ENCODE assay signal across 1 cellular context in the genomic region with DNA sequence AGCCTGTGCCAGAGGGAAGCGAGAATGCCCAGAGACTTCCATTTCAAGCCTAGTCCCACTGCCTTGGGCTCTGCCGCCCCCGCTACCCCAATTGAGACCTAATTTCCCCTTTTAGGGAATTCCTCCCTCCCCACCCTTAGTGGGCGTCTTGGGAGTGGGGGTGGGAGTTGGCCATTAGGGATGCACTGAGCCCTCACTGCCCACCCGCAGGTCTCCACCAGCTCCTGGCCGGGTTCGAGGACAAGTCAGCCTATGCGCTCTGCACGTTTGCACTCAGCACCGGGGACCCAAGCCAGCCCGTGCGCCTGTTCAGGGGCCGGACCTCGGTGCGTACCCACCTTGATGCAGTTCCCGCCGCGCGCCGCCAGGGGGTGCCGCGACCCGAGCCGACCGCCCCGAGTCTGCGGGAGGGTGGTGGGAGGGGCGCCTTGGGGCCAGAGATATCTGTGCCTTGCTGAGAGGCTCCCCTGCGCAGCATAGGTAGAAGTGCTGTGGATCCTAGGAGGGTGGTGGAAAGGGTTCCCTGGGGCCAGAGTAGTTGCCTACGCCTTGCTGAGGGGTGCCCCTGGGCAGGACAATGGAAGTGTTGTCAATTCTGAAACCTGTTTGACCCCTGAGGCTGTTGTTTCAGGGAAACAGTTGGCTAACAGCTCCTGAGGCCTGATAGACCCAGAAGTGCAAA.
A peak's percentile ranks its signal among the peaks of the same experiment; 100 is the strongest.
TF ChIP-seq lines count a peak whose summit lies in the region.

No MANE protein-coding gene starts in this region.

TF ChIP-seq in HepG2, 621 proteins besides CTCF, POLR2A, EP300 and RAD21 (continued from another document and continues in another):
- TF ChIP-seq, protein P1, sequence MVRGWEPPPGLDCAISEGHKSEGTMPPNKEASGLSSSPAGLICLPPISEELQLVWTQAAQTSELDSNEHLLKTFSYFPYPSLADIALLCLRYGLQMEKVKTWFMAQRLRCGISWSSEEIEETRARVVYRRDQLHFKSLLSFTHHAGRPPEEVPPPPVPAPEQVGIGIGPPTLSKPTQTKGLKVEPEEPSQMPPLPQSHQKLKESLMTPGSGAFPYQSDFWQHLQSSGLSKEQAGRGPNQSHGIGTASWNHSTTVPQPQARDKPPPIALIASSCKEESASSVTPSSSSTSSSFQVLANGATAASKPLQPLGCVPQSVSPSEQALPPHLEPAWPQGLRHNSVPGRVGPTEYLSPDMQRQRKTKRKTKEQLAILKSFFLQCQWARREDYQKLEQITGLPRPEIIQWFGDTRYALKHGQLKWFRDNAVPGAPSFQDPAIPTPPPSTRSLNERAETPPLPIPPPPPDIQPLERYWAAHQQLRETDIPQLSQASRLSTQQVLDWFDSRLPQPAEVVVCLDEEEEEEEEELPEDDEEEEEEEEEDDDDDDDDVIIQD (CRISPR knock-in tag; IDR thresholded peaks at IDR 0.05; ENCODE audit: low read depth), result peak; percentile 88
- TF ChIP-seq THAP11 (CRISPR knock-in tag; IDR thresholded peaks at IDR 0.05) (peak; percentile 74), NFE2L2 (IDR thresholded peaks at IDR 0.05; ENCODE audit: low read length) (no peak; the same call in 1 of the 2 replicates), U2AF2 (IDR thresholded peaks at IDR 0.05; ENCODE audit: low read depth, low read length) (no peak), NCOA1 (CRISPR knock-in tag; IDR thresholded peaks at IDR 0.05) (no peak), ZFP36 (IDR thresholded peaks at IDR 0.05; ENCODE audit: borderline replicate concordance, low read depth, low read length, partially characterized antibody) (no peak), CEBPB (IDR thresholded peaks at IDR 0.05; ENCODE audit: borderline replicate concordance, low read depth, low read length) (no peak), PHF21A (CRISPR knock-in tag; IDR thresholded peaks at IDR 0.05) (peak; percentile 77; the same call in 1 of the 2 replicates), HDAC6 (IDR thresholded peaks at IDR 0.05; ENCODE audit: low read depth, low read length) (no peak), TBP (CRISPR knock-in tag; IDR thresholded peaks at IDR 0.05) (no peak; the same call in 1 of the 2 replicates), GATAD1 (CRISPR knock-in tag; IDR thresholded peaks at IDR 0.05) (peak; percentile 71), IKZF4 (CRISPR knock-in tag; IDR thresholded peaks at IDR 0.05; ENCODE audit: borderline replicate concordance, low read depth, not compliant biosample characterization) (peak; percentile 82), ZNF644 (CRISPR knock-in tag; IDR thresholded peaks at IDR 0.05; ENCODE audit: low read depth) (peak; percentile 61; the same call in 1 of the 2 replicates), PHF20 (CRISPR knock-in tag; IDR thresholded peaks at IDR 0.05) (no peak; the same call in 1 of the 2 replicates), ZNF180 (CRISPR knock-in tag; IDR thresholded peaks at IDR 0.05; ENCODE audit: borderline replicate concordance, low read depth) (no peak), ZNF768 (CRISPR knock-in tag; IDR thresholded peaks at IDR 0.05) (peak; percentile 89; the same call in 1 of the 2 replicates), ERF (CRISPR knock-in tag; IDR thresholded peaks at IDR 0.05) (peak; percentile 96), AHR (CRISPR knock-in tag; IDR thresholded peaks at IDR 0.05) (peak; percentile 95; the same call in 1 of the 2 replicates), SKI (IDR thresholded peaks at IDR 0.05; ENCODE audit: partially characterized antibody) (peak; percentile 48), NONO (IDR thresholded peaks at IDR 0.05) (no peak), NONO (CRISPR knock-in tag; conservative IDR thresholded peaks at IDR 0.05) (peak; percentile 93), ZNF792 (CRISPR knock-in tag; IDR thresholded peaks at IDR 0.05) (peak; percentile 94), SIN3A (IDR thresholded peaks at IDR 0.05; ENCODE audit: borderline replicate concordance, low read depth, low read length) (no peak), ZFY (CRISPR knock-in tag; IDR thresholded peaks at IDR 0.05) (no peak; the same call in 1 of the 2 replicates), SUZ12 (IDR thresholded peaks at IDR 0.05; ENCODE audit: low read depth, low read length) (no peak), TARDBP (CRISPR knock-in tag; IDR thresholded peaks at IDR 0.05) (peak; percentile 88; the same call in 1 of the 2 replicates), KDM4B (CRISPR knock-in tag; IDR thresholded peaks at IDR 0.05) (peak; percentile 63; the same call in 1 of the 2 replicates), ZZZ3 (CRISPR knock-in tag; IDR thresholded peaks at IDR 0.05; ENCODE audit: borderline replicate concordance) (no peak), ZFP36L1 (CRISPR knock-in tag; IDR thresholded peaks at IDR 0.05) (no peak), NFKB2 (CRISPR knock-in tag; IDR thresholded peaks at IDR 0.05; ENCODE audit: borderline replicate concordance) (peak; percentile 97), ZNF333 (CRISPR knock-in tag; IDR thresholded peaks at IDR 0.05; ENCODE audit: borderline replicate concordance) (no peak; the same call in 1 of the 2 replicates), RORA (CRISPR knock-in tag; IDR thresholded peaks at IDR 0.05) (no peak), MBNL3 (CRISPR knock-in tag; conservative IDR thresholded peaks at IDR 0.05) (no peak), TEAD2 (CRISPR knock-in tag; IDR thresholded peaks at IDR 0.05) (no peak), NFYC (CRISPR knock-in tag; IDR thresholded peaks at IDR 0.05) (0 out of 2 replicates have a peak, but pooled peaks have one; percentile 21), XBP1 (CRISPR knock-in tag; IDR thresholded peaks at IDR 0.05) (no peak), REXO4 (CRISPR knock-in tag; IDR thresholded peaks at IDR 0.05; ENCODE audit: borderline replicate concordance) (no peak), EEA1 (CRISPR knock-in tag; IDR thresholded peaks at IDR 0.05; ENCODE audit: borderline replicate concordance) (peak; percentile 55; the same call in 1 of the 2 replicates), ZNF878 (CRISPR knock-in tag; IDR thresholded peaks at IDR 0.05) (no peak)
- TF ChIP-seq, protein P2, sequence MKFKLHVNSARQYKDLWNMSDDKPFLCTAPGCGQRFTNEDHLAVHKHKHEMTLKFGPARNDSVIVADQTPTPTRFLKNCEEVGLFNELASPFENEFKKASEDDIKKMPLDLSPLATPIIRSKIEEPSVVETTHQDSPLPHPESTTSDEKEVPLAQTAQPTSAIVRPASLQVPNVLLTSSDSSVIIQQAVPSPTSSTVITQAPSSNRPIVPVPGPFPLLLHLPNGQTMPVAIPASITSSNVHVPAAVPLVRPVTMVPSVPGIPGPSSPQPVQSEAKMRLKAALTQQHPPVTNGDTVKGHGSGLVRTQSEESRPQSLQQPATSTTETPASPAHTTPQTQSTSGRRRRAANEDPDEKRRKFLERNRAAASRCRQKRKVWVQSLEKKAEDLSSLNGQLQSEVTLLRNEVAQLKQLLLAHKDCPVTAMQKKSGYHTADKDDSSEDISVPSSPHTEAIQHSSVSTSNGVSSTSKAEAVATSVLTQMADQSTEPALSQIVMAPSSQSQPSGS (CRISPR knock-in tag; IDR thresholded peaks at IDR 0.05), result peak; percentile 78
- TF ChIP-seq, protein P3, sequence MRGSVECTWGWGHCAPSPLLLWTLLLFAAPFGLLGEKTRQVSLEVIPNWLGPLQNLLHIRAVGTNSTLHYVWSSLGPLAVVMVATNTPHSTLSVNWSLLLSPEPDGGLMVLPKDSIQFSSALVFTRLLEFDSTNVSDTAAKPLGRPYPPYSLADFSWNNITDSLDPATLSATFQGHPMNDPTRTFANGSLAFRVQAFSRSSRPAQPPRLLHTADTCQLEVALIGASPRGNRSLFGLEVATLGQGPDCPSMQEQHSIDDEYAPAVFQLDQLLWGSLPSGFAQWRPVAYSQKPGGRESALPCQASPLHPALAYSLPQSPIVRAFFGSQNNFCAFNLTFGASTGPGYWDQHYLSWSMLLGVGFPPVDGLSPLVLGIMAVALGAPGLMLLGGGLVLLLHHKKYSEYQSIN (CRISPR knock-in tag; IDR thresholded peaks at IDR 0.05; ENCODE audit: borderline replicate concordance), result no peak
- TF ChIP-seq, protein P4, sequence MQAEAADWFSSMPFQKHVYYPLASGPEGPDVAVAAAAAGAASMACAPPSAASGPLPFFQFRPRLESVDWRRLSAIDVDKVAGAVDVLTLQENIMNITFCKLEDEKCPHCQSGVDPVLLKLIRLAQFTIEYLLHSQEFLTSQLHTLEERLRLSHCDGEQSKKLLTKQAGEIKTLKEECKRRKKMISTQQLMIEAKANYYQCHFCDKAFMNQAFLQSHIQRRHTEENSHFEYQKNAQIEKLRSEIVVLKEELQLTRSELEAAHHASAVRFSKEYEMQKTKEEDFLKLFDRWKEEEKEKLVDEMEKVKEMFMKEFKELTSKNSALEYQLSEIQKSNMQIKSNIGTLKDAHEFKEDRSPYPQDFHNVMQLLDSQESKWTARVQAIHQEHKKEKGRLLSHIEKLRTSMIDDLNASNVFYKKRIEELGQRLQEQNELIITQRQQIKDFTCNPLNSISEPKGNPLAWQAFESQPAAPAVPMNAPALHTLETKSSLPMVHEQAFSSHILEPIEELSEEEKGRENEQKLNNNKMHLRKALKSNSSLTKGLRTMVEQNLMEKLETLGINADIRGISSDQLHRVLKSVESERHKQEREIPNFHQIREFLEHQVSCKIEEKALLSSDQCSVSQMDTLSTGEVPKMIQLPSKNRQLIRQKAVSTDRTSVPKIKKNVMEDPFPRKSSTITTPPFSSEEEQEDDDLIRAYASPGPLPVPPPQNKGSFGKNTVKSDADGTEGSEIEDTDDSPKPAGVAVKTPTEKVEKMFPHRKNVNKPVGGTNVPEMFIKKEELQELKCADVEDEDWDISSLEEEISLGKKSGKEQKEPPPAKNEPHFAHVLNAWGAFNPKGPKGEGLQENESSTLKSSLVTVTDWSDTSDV (CRISPR knock-in tag; IDR thresholded peaks at IDR 0.05), result peak; percentile 44; the same call in 1 of the 2 replicates
- TF ChIP-seq, protein P5, sequence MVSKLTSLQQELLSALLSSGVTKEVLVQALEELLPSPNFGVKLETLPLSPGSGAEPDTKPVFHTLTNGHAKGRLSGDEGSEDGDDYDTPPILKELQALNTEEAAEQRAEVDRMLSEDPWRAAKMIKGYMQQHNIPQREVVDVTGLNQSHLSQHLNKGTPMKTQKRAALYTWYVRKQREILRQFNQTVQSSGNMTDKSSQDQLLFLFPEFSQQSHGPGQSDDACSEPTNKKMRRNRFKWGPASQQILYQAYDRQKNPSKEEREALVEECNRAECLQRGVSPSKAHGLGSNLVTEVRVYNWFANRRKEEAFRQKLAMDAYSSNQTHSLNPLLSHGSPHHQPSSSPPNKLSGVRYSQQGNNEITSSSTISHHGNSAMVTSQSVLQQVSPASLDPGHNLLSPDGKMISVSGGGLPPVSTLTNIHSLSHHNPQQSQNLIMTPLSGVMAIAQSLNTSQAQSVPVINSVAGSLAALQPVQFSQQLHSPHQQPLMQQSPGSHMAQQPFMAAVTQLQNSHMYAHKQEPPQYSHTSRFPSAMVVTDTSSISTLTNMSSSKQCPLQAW (CRISPR knock-in tag; IDR thresholded peaks at IDR 0.05), result peak; percentile 96
- TF ChIP-seq, protein P6, sequence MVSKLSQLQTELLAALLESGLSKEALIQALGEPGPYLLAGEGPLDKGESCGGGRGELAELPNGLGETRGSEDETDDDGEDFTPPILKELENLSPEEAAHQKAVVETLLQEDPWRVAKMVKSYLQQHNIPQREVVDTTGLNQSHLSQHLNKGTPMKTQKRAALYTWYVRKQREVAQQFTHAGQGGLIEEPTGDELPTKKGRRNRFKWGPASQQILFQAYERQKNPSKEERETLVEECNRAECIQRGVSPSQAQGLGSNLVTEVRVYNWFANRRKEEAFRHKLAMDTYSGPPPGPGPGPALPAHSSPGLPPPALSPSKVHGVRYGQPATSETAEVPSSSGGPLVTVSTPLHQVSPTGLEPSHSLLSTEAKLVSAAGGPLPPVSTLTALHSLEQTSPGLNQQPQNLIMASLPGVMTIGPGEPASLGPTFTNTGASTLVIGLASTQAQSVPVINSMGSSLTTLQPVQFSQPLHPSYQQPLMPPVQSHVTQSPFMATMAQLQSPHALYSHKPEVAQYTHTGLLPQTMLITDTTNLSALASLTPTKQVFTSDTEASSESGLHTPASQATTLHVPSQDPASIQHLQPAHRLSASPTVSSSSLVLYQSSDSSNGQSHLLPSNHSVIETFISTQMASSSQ (IDR thresholded peaks at IDR 0.05; ENCODE audit: low read depth), result no peak
- TF ChIP-seq, protein P6 (CRISPR knock-in tag; IDR thresholded peaks at IDR 0.05; ENCODE audit: borderline replicate concordance), result peak; percentile 67
- TF ChIP-seq, protein P7, sequence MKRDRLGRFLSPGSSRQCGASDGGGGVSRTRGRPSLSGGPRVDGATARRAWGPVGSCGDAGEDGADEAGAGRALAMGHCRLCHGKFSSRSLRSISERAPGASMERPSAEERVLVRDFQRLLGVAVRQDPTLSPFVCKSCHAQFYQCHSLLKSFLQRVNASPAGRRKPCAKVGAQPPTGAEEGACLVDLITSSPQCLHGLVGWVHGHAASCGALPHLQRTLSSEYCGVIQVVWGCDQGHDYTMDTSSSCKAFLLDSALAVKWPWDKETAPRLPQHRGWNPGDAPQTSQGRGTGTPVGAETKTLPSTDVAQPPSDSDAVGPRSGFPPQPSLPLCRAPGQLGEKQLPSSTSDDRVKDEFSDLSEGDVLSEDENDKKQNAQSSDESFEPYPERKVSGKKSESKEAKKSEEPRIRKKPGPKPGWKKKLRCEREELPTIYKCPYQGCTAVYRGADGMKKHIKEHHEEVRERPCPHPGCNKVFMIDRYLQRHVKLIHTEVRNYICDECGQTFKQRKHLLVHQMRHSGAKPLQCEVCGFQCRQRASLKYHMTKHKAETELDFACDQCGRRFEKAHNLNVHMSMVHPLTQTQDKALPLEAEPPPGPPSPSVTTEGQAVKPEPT (CRISPR knock-in tag; IDR thresholded peaks at IDR 0.05; ENCODE audit: low read depth), result peak; percentile 91
- TF ChIP-seq, protein P8, sequence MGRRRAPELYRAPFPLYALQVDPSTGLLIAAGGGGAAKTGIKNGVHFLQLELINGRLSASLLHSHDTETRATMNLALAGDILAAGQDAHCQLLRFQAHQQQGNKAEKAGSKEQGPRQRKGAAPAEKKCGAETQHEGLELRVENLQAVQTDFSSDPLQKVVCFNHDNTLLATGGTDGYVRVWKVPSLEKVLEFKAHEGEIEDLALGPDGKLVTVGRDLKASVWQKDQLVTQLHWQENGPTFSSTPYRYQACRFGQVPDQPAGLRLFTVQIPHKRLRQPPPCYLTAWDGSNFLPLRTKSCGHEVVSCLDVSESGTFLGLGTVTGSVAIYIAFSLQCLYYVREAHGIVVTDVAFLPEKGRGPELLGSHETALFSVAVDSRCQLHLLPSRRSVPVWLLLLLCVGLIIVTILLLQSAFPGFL (CRISPR knock-in tag; IDR thresholded peaks at IDR 0.05), result no peak
